Comparison of ENCODE assay signal across 8 cellular contexts in the genomic region with DNA sequence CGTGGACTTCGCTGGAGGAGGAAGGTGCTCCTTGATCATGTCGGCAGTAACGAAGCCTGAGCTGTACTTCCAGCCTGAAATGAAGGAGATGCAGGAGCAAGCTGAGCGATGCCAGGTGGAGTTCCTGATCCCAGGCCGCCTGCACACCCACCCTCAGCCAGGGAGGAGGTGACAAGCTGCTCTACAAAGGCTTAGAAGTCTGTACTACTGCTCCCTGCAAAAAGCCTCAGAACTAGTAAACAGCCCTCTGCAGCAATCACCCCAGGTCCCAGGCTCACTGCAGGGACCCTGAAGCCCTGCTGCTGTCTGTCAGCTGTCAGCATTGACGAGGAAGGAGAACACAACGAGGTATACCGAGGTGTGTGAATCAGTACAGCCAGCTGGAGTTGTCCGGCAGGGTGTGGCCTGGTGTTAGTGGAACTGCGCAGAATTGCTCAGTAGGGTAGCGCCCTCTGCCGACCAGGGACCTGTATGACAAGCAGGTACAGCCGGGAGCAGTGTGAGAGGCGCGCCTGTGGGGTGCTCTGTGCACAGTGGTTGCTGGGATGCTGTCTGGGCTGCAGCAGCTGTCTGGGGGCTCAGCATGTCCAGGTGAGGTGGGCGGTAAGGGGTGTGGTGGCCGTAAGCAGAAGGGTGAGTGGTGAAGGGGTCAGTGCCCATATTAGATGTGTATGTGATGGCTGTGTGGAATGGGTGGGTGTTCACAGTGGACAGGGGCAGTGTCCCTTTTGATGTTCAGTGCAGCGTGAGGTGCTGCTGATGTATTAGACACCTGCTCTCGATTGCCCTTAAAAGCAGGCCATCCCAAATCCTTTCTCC. TPM values are rescaled to one million over a fixed set of nuclear protein-coding genes. Genes with fewer than 3 reads are reported as not detected.
DNase-seq lines count a peak whose midpoint lies in the region; ATAC-seq lines count a peak whose summit lies in the region.

No MANE protein-coding gene starts in this region.

- peak; percentile 24 for DNase-seq in CMK (ENCODE audit: low read depth)
- peak; percentile 81 for DNase-seq in GM19240 (ENCODE audit: insufficient read length, low spot score)
- peak; percentile 57 for DNase-seq in NCI-H774 (lab: John Stamatoyannopoulos, UW)
- peak; percentile 13 to 46 for DNase-seq in activated CD8-positive, alpha-beta memory T cell treated with anti-CD3 and anti-CD28 coated beads for 4 hours (ENCODE audit: low read depth in 2 of 2)
- DNase-seq in epidermal melanocyte (ENCODE audit: insufficient read length, low spot score): peak; percentile 72
- peak; percentile 24 to 73 (median 62) for DNase-seq in naive thymus-derived CD4-positive, alpha-beta T cell
- peak; percentile 62 for DNase-seq in stimulated activated naive CD4-positive, alpha-beta T cell treated with Interleukin-2 at 50 U/mL for 16 hours (lab: John Stamatoyannopoulos, UW)

- intact Hi-C loops in naive thymus-derived CD4-positive, alpha-beta T cell (cut with micrococcal nuclease): loop anchor here (1.0 kb wide), 4 partner anchors 152 to 567 kb away; a partner anchor contains a TSS

- H3K4me3 Mint-ChIP-seq in naive thymus-derived CD4-positive, alpha-beta T cell: no peak overlapping the region

- no peaks in the 10 kb centered on the region for H3K9me3 Mint-ChIP-seq in naive thymus-derived CD4-positive, alpha-beta T cell

- H3K4me3 ChIP-seq in naive thymus-derived CD4-positive, alpha-beta T cell (ENCODE audit: low read length): no peak overlapping the region

- H3K27me3 Mint-ChIP-seq in naive thymus-derived CD4-positive, alpha-beta T cell: peaks cover 0 to 3% (median 0%) of the 10 kb centered on the region in 5 donors

- H3K9me3 ChIP-seq in naive thymus-derived CD4-positive, alpha-beta T cell (ENCODE audit: control insufficient read depth in 2 of 3, low read length in 3 of 3): no peaks in the 10 kb centered on the region

- H3K27me3 ChIP-seq in naive thymus-derived CD4-positive, alpha-beta T cell (ENCODE audit: control insufficient read depth in 2 of 2, insufficient read depth in 2 of 2, low read length in 2 of 2): no peaks in the 10 kb centered on the region

- peaks cover 0 to 6% (median 2%) of the 10 kb centered on the region in 7 donors for H3K4me1 Mint-ChIP-seq in naive thymus-derived CD4-positive, alpha-beta T cell

- H3K36me3 ChIP-seq in naive thymus-derived CD4-positive, alpha-beta T cell (ENCODE audit: control insufficient read depth in 2 of 3, insufficient read depth in 3 of 3, low read length in 3 of 3): no peaks in the 10 kb centered on the region

- peak overlapping the region in 1 of 9 donors; percentile 17 for H3K27ac Mint-ChIP-seq in naive thymus-derived CD4-positive, alpha-beta T cell

- H3K4me1 ChIP-seq in naive thymus-derived CD4-positive, alpha-beta T cell (ENCODE audit: control insufficient read depth in 2 of 2, insufficient read depth in 2 of 2, low read length in 2 of 2): no peaks in the 10 kb centered on the region

- H3K36me3 Mint-ChIP-seq in naive thymus-derived CD4-positive, alpha-beta T cell: peaks cover 0 to 17% (median 0%) of the 10 kb centered on the region in 5 donors

- ATAC-seq in HG03280 (IDR thresholded peaks at IDR 0.05; ENCODE audit: unreplicated experiment): peak; percentile 99
- peak; percentile 98 for ATAC-seq in naive thymus-derived CD4-positive, alpha-beta T cell

- POLR2A ChIA-PET in naive thymus-derived CD4-positive, alpha-beta T cell (lab: Charles Lee): no interaction called here

- CTCF ChIA-PET in naive thymus-derived CD4-positive, alpha-beta T cell (lab: Charles Lee): interaction anchor here (0.6 to 1.4 kb wide), 4 partner anchors 16 to 223 kb away, joined by 3 to 4 read pairs (median 3); a partner anchor contains a TSS

- H3K27ac ChIP-seq in naive thymus-derived CD4-positive, alpha-beta T cell (ENCODE audit: low read depth, low read length): no peak overlapping the region

RNA-seq across cellular contexts. Expression of a gene that starts 7.6 kb away (rescaled TPM):
- 1 to 10 TPM in 1 of 5 experiments, under 1 TPM in 2, not detected in 2; 0.64 to 2.8 (median 0.69) TPM for total RNA-seq in naive thymus-derived CD4-positive, alpha-beta T cell
- under 1 TPM; 0.13 to 0.90 TPM for polyA plus RNA-seq in naive thymus-derived CD4-positive, alpha-beta T cell

RNA-seq across cellular contexts. Expression of a gene that starts 40.6 kb away (rescaled TPM):
- not detected for total RNA-seq in naive thymus-derived CD4-positive, alpha-beta T cell
- polyA plus RNA-seq in naive thymus-derived CD4-positive, alpha-beta T cell: not detected

Comparison
In these comparisons a context has a peak if more than half of its experiments do, and no peak if none do; other contexts are left out.
1. DNase-seq: peak in every context shown above with its lines; median percentile 81 in GM19240; 72 in epidermal melanocyte; 62 in naive thymus-derived CD4-positive, alpha-beta T cell; 62 in stimulated activated naive CD4-positive, alpha-beta T cell treated with Interleukin-2 at 50 U/mL for 16 hours; 57 in NCI-H774; 30 in activated CD8-positive, alpha-beta memory T cell treated with anti-CD3 and anti-CD28 coated beads for 4 hours; 24 in CMK.